Comparison of ENCODE assay signal across 13 cellular contexts in genomic region chr1:40789675-40790430, GRCh38.
"Had no signal": no experiment of that assay in that cellular context is flagged by ENCODE, and none has a peak within 500 bp of the region (broad histone marks: within the 10 kb centered on the region; RNA-seq: fewer than 3 reads in every experiment).

No MANE protein-coding gene starts in this region.

- DNase-seq: activated CD4-positive, alpha-beta T cell treated with anti-CD3 and anti-CD28 coated beads, Interleukin-2, amount 50 U/mL, for 48 hours; activated CD8-positive, alpha-beta memory T cell treated with anti-CD3 and anti-CD28 coated beads, Interleukin-2, amount 10 ng/mL, durations not matched to agents 7 days and 5 days; activated effector memory CD4-positive, alpha-beta T cell treated with anti-CD3 and anti-CD28 coated beads, Interleukin-2, amount 50 U/mL, for 16 hours; activated T-cell treated with anti-CD3 and anti-CD28 coated beads, Interleukin-2, amount 50 U/mL, for 24 hours; amniotic stem cell; hypothalamus; left cardiac atrium; midbrain; naive B cell; stimulated activated CD4-positive, alpha-beta T cell treated with anti-CD3 and anti-CD28 coated beads, Interleukin-2, amount 100 ng/mL, for 48 hours had no signal

- H3K4me3 ChIP-seq: lung had no signal

- ATAC-seq: activated CD4-positive, CD25-positive, alpha-beta regulatory T cell treated with anti-CD3 and anti-CD28 coated beads, Interleukin-2, amount 50 U/mL, for 24 hours; activated CD8-positive, alpha-beta memory T cell treated with anti-CD3 and anti-CD28 coated beads, Interleukin-2, amount 10 ng/mL, durations not matched to agents 7 days and 5 days; activated naive CD4-positive, alpha-beta T cell treated with anti-CD3 and anti-CD28 coated beads, Interleukin-2, amount 50 U/mL, for 72 hours; left cardiac atrium had no signal
